8 cellular contexts compared by ENCODE assay signal in genomic region chr11:82971531-82971946, GRCh38.
DNase-seq lines count a peak whose midpoint lies in the region; ATAC-seq, FAIRE-seq and TF ChIP-seq lines count a peak whose summit lies in the region.
"Not testable (repeated sequence)": the region's sequence is repeated elsewhere in the genome, so short reads cannot be mapped to it uniquely, and the experiment has no call there.

No MANE protein-coding gene starts in this region.

- ATAC-seq in GM18873 (IDR thresholded peaks at IDR 0.05; ENCODE audit: low FRiP score, unreplicated experiment): peak; percentile 63
- peak; percentile 24 for ATAC-seq in HG02678 (IDR thresholded peaks at IDR 0.05; ENCODE audit: unreplicated experiment)
- not testable (repeated sequence) for ATAC-seq in HepG2

- peaks cover 8 to 15% (median 13%) of the 10 kb centered on the region in 11 experiments; a peak in 19 of 22 replicates for H3K9me3 ChIP-seq in BLaER1 treated with 17β-estradiol and CSF1 and Interleukin-3, amounts not matched to agents 10 nM and 100 nM (replicated peaks in 1 of 11)
- H3K9me3 ChIP-seq in Loucy (ENCODE audit: insufficient read depth, low read depth, low read length); HepG2 (ENCODE audit: low read length): not testable (repeated sequence)

- peaks cover 13% of the 10 kb centered on the region for H3K9me3 Mint-ChIP-seq in activated CD4-positive, alpha-beta T cell treated with anti-CD3 and anti-CD28 coated beads, Interleukin-2, amount 10 ng/mL, durations not matched to agents 24 days and 14 days

- not testable (repeated sequence) for H3K9me2 ChIP-seq in Loucy (replicated peaks; ENCODE audit: low read depth, low read length)

- POLR2A ChIA-PET in HepG2 (lab: Yijun Ruan, JAX): interaction anchor here (1.2 kb wide), 1 partner anchor 36 kb away, joined by 3 read pairs; no protein-coding TSS in a partner anchor

- not testable (repeated sequence) for H3F3A ChIP-seq in Loucy (ENCODE audit: low read depth)

- TF ChIP-seq POLR2A in HepG2 (IDR thresholded peaks at IDR 0.05; ENCODE audit: insufficient read depth in 1 of 2, low read depth in 2 of 2, low read length in 2 of 2): not testable (repeated sequence)

- not testable (repeated sequence) for H3K4me3 ChIP-seq in BLaER1 treated with 17β-estradiol and CSF1 and Interleukin-3, amounts not matched to agents 10 nM and 100 nM; HepG2 (replicated peaks in 1 of 3; ENCODE audit: insufficient read depth in 1 of 3, low read depth in 2 of 3, low read length in 3 of 3)
- peak overlapping the region; percentile 68 for H3K4me3 ChIP-seq in Loucy (ENCODE audit: low read length, poor library complexity, severe bottlenecking)

- H3K79me2 ChIP-seq in Loucy (ENCODE audit: insufficient read depth, low read length); HepG2 (ENCODE audit: insufficient read depth, low read length): not testable (repeated sequence)

- peaks cover 0 to 14% (median 8%) of the 10 kb centered on the region in 10 experiments; a peak in 15 of 20 replicates for H3K4me1 ChIP-seq in BLaER1 treated with 17β-estradiol and CSF1 and Interleukin-3, amounts not matched to agents 10 nM and 100 nM
- H3K4me1 ChIP-seq in Loucy (ENCODE audit: insufficient read depth, low read length, poor library complexity, severe bottlenecking) (peaks cover 28% of the 10 kb centered on the region), HepG2 (ENCODE audit: insufficient read depth, low read length) (peaks cover 14% of the 10 kb centered on the region)

- TF ChIP-seq RAD21 in HepG2 (CRISPR knock-in tag; IDR thresholded peaks at IDR 0.05): not testable (repeated sequence)

- peak overlapping the region; percentile 29 for H3K27ac Mint-ChIP-seq in activated CD4-positive, alpha-beta T cell treated with anti-CD3 and anti-CD28 coated beads, Interleukin-2, amount 10 ng/mL, durations not matched to agents 24 days and 14 days

- not testable (repeated sequence) for FAIRE-seq in HepG2 (lab: Jason Lieb, UNC)

- H2AFZ ChIP-seq in Loucy (ENCODE audit: low read length); HepG2 (ENCODE audit: low read length): not testable (repeated sequence)

- H3K4me1 Mint-ChIP-seq in activated CD4-positive, alpha-beta T cell treated with anti-CD3 and anti-CD28 coated beads, Interleukin-2, amount 10 ng/mL, durations not matched to agents 24 days and 14 days: peaks cover 10% of the 10 kb centered on the region

- H3K36me3 Mint-ChIP-seq in activated CD4-positive, alpha-beta T cell treated with anti-CD3 and anti-CD28 coated beads, Interleukin-2, amount 10 ng/mL, durations not matched to agents 24 days and 14 days (ENCODE audit: low read depth): not testable (repeated sequence)

- peak; percentile 77 for DNase-seq in activated CD4-positive, alpha-beta T cell treated with anti-CD3 and anti-CD28 coated beads, Interleukin-2, amount 10 ng/mL, durations not matched to agents 24 days and 14 days
- peak; percentile 20 for DNase-seq in activated effector memory CD4-positive, alpha-beta T cell treated with Interleukin-2 at 50 U/mL for 16 hours
- DNase-seq in HepG2 (ENCODE audit: low spot score): not testable (repeated sequence)
- peak; percentile 17 to 37 for DNase-seq in stimulated activated CD8-positive, alpha-beta memory T cell treated with anti-CD3 and anti-CD28 coated beads, Interleukin-2, amount 100 ng/mL, for 48 hours (ENCODE audit: low read depth in 2 of 2)

- not testable (repeated sequence) for H4K20me1 ChIP-seq in BLaER1 treated with 17β-estradiol and CSF1 and Interleukin-3, amounts not matched to agents 10 nM and 100 nM; Loucy (ENCODE audit: insufficient read depth, low read length, poor library complexity, severe bottlenecking); HepG2 (ENCODE audit: insufficient read depth, low read length)

- not testable (repeated sequence) for H3K36me3 ChIP-seq in BLaER1 treated with 17β-estradiol and CSF1 and Interleukin-3, amounts not matched to agents 10 nM and 100 nM; Loucy (ENCODE audit: insufficient read depth, low read length); HepG2 (replicated peaks in 1 of 2; ENCODE audit: control insufficient read depth in 1 of 2, insufficient read depth in 2 of 2, low read length in 2 of 2)

- WGBS in HepG2 (ENCODE audit: low lambda C conversion rate): 83% methylated on average over 8 of the region's 8 CpGs

- peak overlapping the region in 8 of 11 experiments; percentile 8 to 42 (median 22); a peak in 8 of 22 replicates for H3K4me2 ChIP-seq in BLaER1 treated with 17β-estradiol and CSF1 and Interleukin-3, amounts not matched to agents 10 nM and 100 nM
- H3K4me2 ChIP-seq in Loucy (ENCODE audit: low read depth, low read length, poor library complexity, severe bottlenecking): peak overlapping the region; percentile 70
- not testable (repeated sequence) for H3K4me2 ChIP-seq in HepG2 (ENCODE audit: low read depth, low read length)

- CTCF ChIA-PET in HepG2 (lab: Yijun Ruan, JAX; ENCODE audit: low intra/inter-chr PET ratio, low total read pairs): not testable (repeated sequence)

- H3K4me3 Mint-ChIP-seq in activated CD4-positive, alpha-beta T cell treated with anti-CD3 and anti-CD28 coated beads, Interleukin-2, amount 10 ng/mL, durations not matched to agents 24 days and 14 days: peak overlapping the region; percentile 66

- not testable (repeated sequence) for TF ChIP-seq CTCF in Loucy (conservative IDR thresholded peaks at IDR 0.05; ENCODE audit: low read length); HepG2 (CRISPR knock-in tag; IDR thresholded peaks at IDR 0.05)

- H3K27me3 Mint-ChIP-seq in activated CD4-positive, alpha-beta T cell treated with anti-CD3 and anti-CD28 coated beads, Interleukin-2, amount 10 ng/mL, durations not matched to agents 24 days and 14 days: peaks cover 16% of the 10 kb centered on the region

- intact Hi-C loops in activated CD4-positive, alpha-beta T cell treated with anti-CD3 and anti-CD28 coated beads, Interleukin-2, amount 10 ng/mL, durations not matched to agents 24 days and 14 days (cut with micrococcal nuclease); HepG2 (cut with micrococcal nuclease; ENCODE audit: unreplicated experiment): not testable (repeated sequence)

- TF ChIP-seq EP300 in HepG2 (IDR thresholded peaks at IDR 0.05; ENCODE audit: low read depth in 2 of 2, low read length in 2 of 2); HepG2 (CRISPR knock-in tag; IDR thresholded peaks at IDR 0.05; ENCODE audit: borderline replicate concordance): not testable (repeated sequence)

- not testable (repeated sequence) for H3K27ac ChIP-seq in BLaER1 treated with 17β-estradiol and CSF1 and Interleukin-3, amounts not matched to agents 10 nM and 100 nM; HepG2 (ENCODE audit: extremely low read length, insufficient read depth, low read length)

- peaks cover 0 to 14% (median 0%) of the 10 kb centered on the region in 11 experiments; a peak in 4 of 22 replicates for H3K27me3 ChIP-seq in BLaER1 treated with 17β-estradiol and CSF1 and Interleukin-3, amounts not matched to agents 10 nM and 100 nM
- not testable (repeated sequence) for H3K27me3 ChIP-seq in Loucy (ENCODE audit: insufficient read depth, low read length, poor library complexity, severe bottlenecking); HepG2 (ENCODE audit: control insufficient read depth in 1 of 2, insufficient read depth in 2 of 2, low read length in 2 of 2)

- BruUV-seq in HepG2 (replicated peaks; lab: Mats Ljungman, UMichigan): not testable (repeated sequence)

- H3K9ac ChIP-seq in BLaER1 treated with 17β-estradiol and CSF1 and Interleukin-3, amounts not matched to agents 10 nM and 100 nM; HepG2 (ENCODE audit: insufficient read depth, low read depth, low read length): not testable (repeated sequence)
- H3K9ac ChIP-seq in Loucy (ENCODE audit: low read depth, low read length, poor library complexity, severe bottlenecking): peak overlapping the region; percentile 42

- in situ Hi-C loops in HepG2 (cut with HindIII; ENCODE audit: extremely low pct_ligation_motif_present, low pct_unique_long_range_greater_than_20kb): not testable (repeated sequence)

TF ChIP-seq in HepG2, 621 proteins besides CTCF, POLR2A, EP300 and RAD21:
- TF ChIP-seq NFYB (CRISPR knock-in tag; IDR thresholded peaks at IDR 0.05): peak; percentile 58; the same call in 1 of the 2 replicates
